Comparison of ENCODE assay signal across 33 cellular contexts in genomic region chr3:6448011-6448410, GRCh38.
"Had no signal": no experiment of that assay in that cellular context is flagged by ENCODE, and none has a peak within 500 bp of the region (broad histone marks: within the 10 kb centered on the region; RNA-seq: fewer than 3 reads in every experiment).

No MANE protein-coding gene starts in this region.

- ATAC-seq: activated CD4-positive, CD25-positive, alpha-beta regulatory T cell treated with anti-CD3 and anti-CD28 coated beads, Interleukin-2, amount 50 U/mL, for 24 hours; activated CD8-positive, alpha-beta T cell treated with anti-CD3 and anti-CD28 coated beads for 36 hours; activated naive CD8-positive, alpha-beta T cell treated with anti-CD3 and anti-CD28 coated beads, Interleukin-2, amount 50 U/mL, for 24 hours; body of pancreas; gastroesophageal sphincter; heart right ventricle had no signal

- H2AFZ ChIP-seq: hepatocyte had no signal

- H3K4me3 ChIP-seq: adrenal gland, body of pancreas, colonic mucosa, esophagus squamous epithelium, gastroesophageal sphincter, heart right ventricle, hepatocyte had no signal

- H3K9me3 ChIP-seq: adrenal gland, body of pancreas, colonic mucosa, esophagus squamous epithelium, gastroesophageal sphincter, heart right ventricle had no signal

- H3K27me3 ChIP-seq: adrenal gland, body of pancreas, colonic mucosa, esophagus squamous epithelium, gastroesophageal sphincter, heart right ventricle, hepatocyte had no signal

- H3K79me2 ChIP-seq: hepatocyte had no signal

- H3K36me3 ChIP-seq: adrenal gland, colonic mucosa, esophagus squamous epithelium, gastroesophageal sphincter, heart right ventricle, WERI-Rb-1 had no signal

- H3K9me3 Mint-ChIP-seq: activated B cell treated with CpG ODN at 0.5 μM for 24 hours; activated CD8-positive, alpha-beta T cell treated with anti-CD3 and anti-CD28 coated beads for 36 hours; activated naive CD4-positive, alpha-beta T cell treated with anti-CD3 and anti-CD28 coated beads, Interleukin-2, amount 50 U/mL, for 24 hours; activated naive CD8-positive, alpha-beta T cell treated with anti-CD3 and anti-CD28 coated beads for 36 hours had no signal

- H3K36me3 Mint-ChIP-seq: activated naive CD4-positive, alpha-beta T cell treated with anti-CD3 and anti-CD28 coated beads, Interleukin-2, amount 50 U/mL, for 24 hours; activated naive CD8-positive, alpha-beta T cell treated with anti-CD3 and anti-CD28 coated beads for 36 hours had no signal

- H3K4me3 Mint-ChIP-seq: activated B cell treated with CpG ODN at 0.5 μM for 24 hours; activated CD8-positive, alpha-beta T cell treated with anti-CD3 and anti-CD28 coated beads for 36 hours; activated naive CD4-positive, alpha-beta T cell treated with anti-CD3 and anti-CD28 coated beads for 36 hours; activated naive CD4-positive, alpha-beta T cell treated with anti-CD3 and anti-CD28 coated beads, Interleukin-2, amount 50 U/mL, for 24 hours; activated naive CD8-positive, alpha-beta T cell treated with anti-CD3 and anti-CD28 coated beads for 36 hours; activated naive CD8-positive, alpha-beta T cell treated with anti-CD3 and anti-CD28 coated beads, Interleukin-2, amount 50 U/mL, for 24 hours; activated T-helper 1 cell treated with anti-CD3 and anti-CD28 coated beads, Interleukin-12 subunit alpha, Interleukin-12 subunit beta, Interleukin-2, Interleukin-4 antibody, amounts not matched to agents 30 ng/mL and 10 ng/mL and 1 ng/mL, durations not matched to agents 14 hours and 24 hours and 36 hours; T-helper 2 cell treated with Interferon-gamma antibody and Interleukin-4, amounts not matched to agents 5 μg/mL and 100 μg/mL, for 36 hours had no signal

- H3K27me3 Mint-ChIP-seq: activated B cell treated with CpG ODN at 0.5 μM for 24 hours; activated CD8-positive, alpha-beta T cell treated with anti-CD3 and anti-CD28 coated beads for 36 hours; activated naive CD4-positive, alpha-beta T cell treated with anti-CD3 and anti-CD28 coated beads, Interleukin-2, amount 50 U/mL, for 24 hours; activated naive CD8-positive, alpha-beta T cell treated with anti-CD3 and anti-CD28 coated beads for 36 hours; activated naive CD8-positive, alpha-beta T cell treated with anti-CD3 and anti-CD28 coated beads, Interleukin-2, amount 50 U/mL, for 24 hours had no signal

- DNase-seq: activated B cell treated with CpG ODN at 0.5 μM for 24 hours; activated CD4-positive, alpha-beta T cell treated with anti-CD3 and anti-CD28 coated beads for 48 hours; activated CD4-positive, alpha-beta T cell treated with anti-CD3 and anti-CD28 coated beads, Interleukin-2, amount 50 U/mL, for 1 hour; activated CD4-positive, alpha-beta T cell treated with anti-CD3 and anti-CD28 coated beads, Interleukin-2, amount 50 U/mL, for 48 hours; activated CD8-positive, alpha-beta memory T cell treated with anti-CD3 and anti-CD28 coated beads for 24 hours; activated CD8-positive, alpha-beta memory T cell treated with anti-CD3 and anti-CD28 coated beads, Interleukin-2, amount 50 U/mL, for 4 hours; activated CD8-positive, alpha-beta T cell treated with anti-CD3 and anti-CD28 coated beads for 36 hours; activated effector memory CD4-positive, alpha-beta T cell treated with anti-CD3 and anti-CD28 coated beads, Interleukin-2, amount 50 U/mL, for 16 hours; activated naive CD4-positive, alpha-beta T cell treated with anti-CD3 and anti-CD28 coated beads for 36 hours; activated naive CD8-positive, alpha-beta T cell treated with anti-CD3 and anti-CD28 coated beads for 36 hours; activated naive CD8-positive, alpha-beta T cell treated with anti-CD3 and anti-CD28 coated beads, Interleukin-2, amount 50 U/mL, for 24 hours; activated T-cell treated with anti-CD3 and anti-CD28 coated beads, Interleukin-2, amount 50 U/mL, for 1 hour; activated T-cell treated with anti-CD3 and anti-CD28 coated beads, Interleukin-2, amount 50 U/mL, for 48 hours; adrenal gland; amygdala; aorta; body of pancreas; caudate nucleus; colonic mucosa; effector CD8-positive, alpha-beta T cell; esophagus squamous epithelium; foreskin melanocyte; heart right ventricle; T1000; WERI-Rb-1 had no signal

- H3K4me2 ChIP-seq: hepatocyte had no signal

- H3K4me1 Mint-ChIP-seq: activated naive CD4-positive, alpha-beta T cell treated with anti-CD3 and anti-CD28 coated beads, Interleukin-2, amount 50 U/mL, for 24 hours; activated naive CD8-positive, alpha-beta T cell treated with anti-CD3 and anti-CD28 coated beads for 36 hours; activated naive CD8-positive, alpha-beta T cell treated with anti-CD3 and anti-CD28 coated beads, Interleukin-2, amount 50 U/mL, for 24 hours had no signal

- H3K4me1 ChIP-seq: adrenal gland, colonic mucosa, esophagus squamous epithelium, gastroesophageal sphincter, heart right ventricle had no signal

- H3K27ac Mint-ChIP-seq: activated B cell treated with CpG ODN at 0.5 μM for 24 hours; activated CD8-positive, alpha-beta T cell treated with anti-CD3 and anti-CD28 coated beads for 36 hours; activated naive CD4-positive, alpha-beta T cell treated with anti-CD3 and anti-CD28 coated beads for 36 hours; activated naive CD4-positive, alpha-beta T cell treated with anti-CD3 and anti-CD28 coated beads, Interleukin-2, amount 50 U/mL, for 24 hours; activated naive CD8-positive, alpha-beta T cell treated with anti-CD3 and anti-CD28 coated beads for 36 hours; activated naive CD8-positive, alpha-beta T cell treated with anti-CD3 and anti-CD28 coated beads, Interleukin-2, amount 50 U/mL, for 24 hours; activated T-helper 1 cell treated with anti-CD3 and anti-CD28 coated beads, Interleukin-12 subunit alpha, Interleukin-12 subunit beta, Interleukin-2, Interleukin-4 antibody, amounts not matched to agents 30 ng/mL and 10 ng/mL and 1 ng/mL, durations not matched to agents 14 hours and 24 hours and 36 hours; activated T-helper 2 cell treated with anti-CD3 and anti-CD28 coated beads, Interferon-gamma antibody, Interleukin-2, Interleukin-4, amounts not matched to agents 10 μg/mL and 5 μg/mL and 100 μg/mL, durations not matched to agents 14 hours and 24 hours and 36 hours; T-helper 2 cell treated with Interferon-gamma antibody and Interleukin-4, amounts not matched to agents 5 μg/mL and 100 μg/mL, for 36 hours had no signal

- H3K27ac ChIP-seq: adrenal gland, body of pancreas, colonic mucosa, epithelial cell of prostate, esophagus squamous epithelium, gastroesophageal sphincter, heart right ventricle, hepatocyte, WERI-Rb-1 had no signal
